ENCODE assay signal across 16 cellular contexts in the genomic region with DNA sequence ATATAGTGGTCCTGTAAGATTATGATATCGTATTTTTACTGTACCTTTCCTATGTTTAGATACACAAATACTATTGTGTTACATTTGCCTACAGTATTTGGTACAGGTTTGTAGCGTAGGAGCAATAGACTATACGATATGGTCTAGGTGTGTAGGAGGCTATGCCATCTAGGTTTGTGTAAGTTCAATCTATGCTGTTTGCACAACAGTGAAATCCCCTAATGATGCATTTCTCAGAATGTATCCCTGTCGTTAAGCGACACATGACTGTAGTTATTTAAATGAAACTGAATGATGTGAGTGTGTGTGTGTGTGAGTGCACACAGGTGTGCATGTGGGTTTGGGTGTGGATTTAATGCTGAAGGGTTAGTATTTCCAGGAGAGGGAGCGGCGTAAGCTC. TPM values are rescaled to one million over a fixed set of nuclear protein-coding genes. Genes with fewer than 3 reads are reported as not detected.
DNase-seq lines count a peak whose midpoint lies in the region; ATAC-seq, FAIRE-seq and TF ChIP-seq lines count a peak whose summit lies in the region.
"Had no signal": no experiment of that assay in that cellular context is flagged by ENCODE, and none has a peak within 500 bp of the region (broad histone marks: within the 10 kb centered on the region; RNA-seq: fewer than 3 reads in every experiment).

No MANE protein-coding gene starts in this region.

- peaks cover 5% of the 10 kb centered on the region for H3K9me3 Mint-ChIP-seq in activated T-cell treated with anti-CD3 and anti-CD28 coated beads, Interleukin-2, amount 50 U/mL, for 24 hours
- H3K9me3 Mint-ChIP-seq in endothelial cell (ENCODE audit: unreplicated experiment): no peaks in the 10 kb centered on the region

- H3K36me3 Mint-ChIP-seq in activated T-cell treated with anti-CD3 and anti-CD28 coated beads, Interleukin-2, amount 50 U/mL, for 24 hours (ENCODE audit: low read depth): no peaks in the 10 kb centered on the region
- H3K36me3 Mint-ChIP-seq in endothelial cell (ENCODE audit: low read depth, unreplicated experiment): no peaks in the 10 kb centered on the region
- H3K36me3 Mint-ChIP-seq: CD8-positive, alpha-beta memory T cell had no signal

- TF ChIP-seq CTCF in endothelial cell (IDR thresholded peaks at IDR 0.05; ENCODE audit: unreplicated experiment): no peak

- peak; percentile 32 for FAIRE-seq in urothelium cell line (lab: Jason Lieb, UNC)
- FAIRE-seq: A204.1 had no signal

- H3K27me3 Mint-ChIP-seq in activated T-cell treated with anti-CD3 and anti-CD28 coated beads, Interleukin-2, amount 50 U/mL, for 24 hours: peaks cover 50% of the 10 kb centered on the region
- no peaks in the 10 kb centered on the region for H3K27me3 Mint-ChIP-seq in endothelial cell (ENCODE audit: unreplicated experiment)

- no peak for DNase-seq in activated T-cell treated with anti-CD3 and anti-CD28 coated beads, Interleukin-2, amount 50 U/mL, for 24 hours
- DNase-seq in activated T-cell treated with anti-CD3 and anti-CD28 coated beads, Interleukin-2, amount 50 U/mL, for 1 hour: no peak
- no peak for DNase-seq in endothelial cell (ENCODE audit: low spot score)
- no peak for DNase-seq in urothelium cell line (ENCODE audit: low spot score)
- DNase-seq in 8988T: no peak
- DNase-seq in stimulated activated CD4-positive, alpha-beta T cell treated with anti-CD3 and anti-CD28 coated beads, Interleukin-4, amount 100 ng/mL, for 4 hours: no peak
- DNase-seq in HK-2 (ENCODE audit: unreplicated experiment): no peak
- DNase-seq: BE2C; Caco-2; CD8-positive, alpha-beta memory T cell; DND-41; GDM1; GM23248; H7 had no signal

- no peak overlapping the region for H3K4me3 Mint-ChIP-seq in activated T-cell treated with anti-CD3 and anti-CD28 coated beads, Interleukin-2, amount 50 U/mL, for 24 hours
- H3K4me3 Mint-ChIP-seq in endothelial cell (ENCODE audit: unreplicated experiment): no peak overlapping the region
- H3K4me3 Mint-ChIP-seq: CD8-positive, alpha-beta memory T cell had no signal

- peak; percentile 43 for ATAC-seq in HG02884 (IDR thresholded peaks at IDR 0.05; ENCODE audit: unreplicated experiment)

- peaks cover 20% of the 10 kb centered on the region for H3K4me1 Mint-ChIP-seq in activated T-cell treated with anti-CD3 and anti-CD28 coated beads, Interleukin-2, amount 50 U/mL, for 24 hours (ENCODE audit: low read depth)
- H3K4me1 Mint-ChIP-seq in endothelial cell (ENCODE audit: unreplicated experiment): no peaks in the 10 kb centered on the region
- H3K4me1 Mint-ChIP-seq: CD8-positive, alpha-beta memory T cell had no signal

- H3K27ac Mint-ChIP-seq in activated T-cell treated with anti-CD3 and anti-CD28 coated beads, Interleukin-2, amount 50 U/mL, for 24 hours: peak overlapping the region; percentile 27
- peak overlapping the region; percentile 4 for H3K27ac Mint-ChIP-seq in endothelial cell (ENCODE audit: unreplicated experiment)
- H3K27ac Mint-ChIP-seq: CD8-positive, alpha-beta memory T cell had no signal

RNA-seq across cellular contexts. Expression of gene SMIM36, which starts 34.5 kb away (rescaled TPM):
- not detected for total RNA-seq in endothelial cell (ENCODE audit: unreplicated experiment)
- total RNA-seq: Caco-2; CD8-positive, alpha-beta memory T cell; GM23248; H7 had no signal
